37 cellular contexts compared by ENCODE assay signal in the genomic region with DNA sequence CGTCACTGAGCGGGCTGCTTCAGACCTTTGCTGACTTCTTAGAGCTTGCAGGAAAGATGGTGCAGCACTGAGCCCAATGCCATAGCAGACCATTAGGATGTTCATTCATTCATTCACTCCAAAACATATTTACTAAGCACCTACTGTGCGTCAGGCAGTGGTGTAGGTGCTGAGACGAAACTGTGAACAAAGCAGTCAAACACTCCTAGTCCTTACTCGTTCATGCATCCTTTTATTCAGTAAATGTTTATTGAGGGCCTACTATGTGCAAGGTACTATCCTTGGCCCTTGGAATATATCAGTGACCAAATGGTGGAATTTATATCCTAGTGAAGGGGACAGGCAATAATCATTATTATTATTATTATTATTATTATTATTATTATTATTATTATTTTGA.
"Had no signal": no experiment of that assay in that cellular context is flagged by ENCODE, and none has a peak within 500 bp of the region (broad histone marks: within the 10 kb centered on the region; RNA-seq: fewer than 3 reads in every experiment).

No MANE protein-coding gene starts in this region.

- H3K4me3 ChIP-seq: adrenal gland, ascending aorta, cardiac muscle cell had no signal

- H3K27me3 Mint-ChIP-seq: activated CD4-positive, alpha-beta T cell treated with anti-CD3 and anti-CD28 coated beads for 36 hours; activated T-cell treated with anti-CD3 and anti-CD28 coated beads, Interleukin-2, amount 50 U/mL, for 24 hours; activated T-helper 17 cell treated with anti-CD3 and anti-CD28 coated beads, Interleukin-2, amount 50 U/mL, for 72 hours; central memory CD8-positive, alpha-beta T cell; T-cell; T-helper 17 cell had no signal

- H3K4me3 Mint-ChIP-seq: activated CD4-positive, alpha-beta memory T cell treated with anti-CD3 and anti-CD28 coated beads, Interleukin-2, amount 10 ng/mL, durations not matched to agents 7 days and 5 days; activated CD4-positive, alpha-beta T cell treated with anti-CD3 and anti-CD28 coated beads for 36 hours; activated CD4-positive, alpha-beta T cell treated with anti-CD3 and anti-CD28 coated beads, Interleukin-2, amount 10 ng/mL, durations not matched to agents 7 days and 5 days; activated CD8-positive, alpha-beta memory T cell treated with anti-CD3 and anti-CD28 coated beads, Interleukin-2, amount 10 ng/mL, durations not matched to agents 7 days and 5 days; activated CD8-positive, alpha-beta T cell treated with anti-CD3 and anti-CD28 coated beads, Interleukin-2, amount 10 ng/mL, durations not matched to agents 7 days and 5 days; activated naive CD4-positive, alpha-beta T cell treated with anti-CD3 and anti-CD28 coated beads for 36 hours; activated naive CD8-positive, alpha-beta T cell treated with anti-CD3 and anti-CD28 coated beads for 36 hours; activated T-cell treated with anti-CD3 and anti-CD28 coated beads, Interleukin-2, amount 50 U/mL, for 24 hours; activated T-cell treated with anti-CD3 and anti-CD28 coated beads, Interleukin-2, amount 50 U/mL, for 72 hours; activated T-helper 1 cell treated with anti-CD3 and anti-CD28 coated beads, Interleukin-12 subunit alpha, Interleukin-12 subunit beta, Interleukin-2, Interleukin-4 antibody, amounts not matched to agents 30 ng/mL and 10 ng/mL and 1 ng/mL, durations not matched to agents 14 hours and 24 hours and 36 hours; activated T-helper 17 cell treated with anti-CD3 and anti-CD28 coated beads, Interleukin-2, amount 50 U/mL, for 72 hours; brain; central memory CD8-positive, alpha-beta T cell; T-cell; T-helper 17 cell had no signal

- H3K4me1 Mint-ChIP-seq: activated CD8-positive, alpha-beta memory T cell treated with anti-CD3 and anti-CD28 coated beads, Interleukin-2, amount 10 ng/mL, durations not matched to agents 7 days and 5 days; central memory CD8-positive, alpha-beta T cell had no signal

- H3K36me3 ChIP-seq: adrenal gland, ascending aorta, cardiac muscle cell had no signal

- H3K27ac ChIP-seq: adrenal gland, ascending aorta, cardiac muscle cell, VCaP had no signal

- H3K4me1 ChIP-seq: adrenal gland, ascending aorta had no signal

- H3K27me3 ChIP-seq: adrenal gland, ascending aorta, cardiac muscle cell had no signal

- H3K27ac Mint-ChIP-seq: activated CD4-positive, alpha-beta memory T cell treated with anti-CD3 and anti-CD28 coated beads, Interleukin-2, amount 10 ng/mL, durations not matched to agents 7 days and 5 days; activated CD4-positive, alpha-beta T cell treated with anti-CD3 and anti-CD28 coated beads for 36 hours; activated CD4-positive, alpha-beta T cell treated with anti-CD3 and anti-CD28 coated beads, Interleukin-2, amount 10 ng/mL, durations not matched to agents 7 days and 5 days; activated CD8-positive, alpha-beta memory T cell treated with anti-CD3 and anti-CD28 coated beads, Interleukin-2, amount 10 ng/mL, durations not matched to agents 7 days and 5 days; activated CD8-positive, alpha-beta T cell treated with anti-CD3 and anti-CD28 coated beads, Interleukin-2, amount 10 ng/mL, durations not matched to agents 7 days and 5 days; activated naive CD4-positive, alpha-beta T cell treated with anti-CD3 and anti-CD28 coated beads for 36 hours; activated naive CD4-positive, alpha-beta T cell treated with anti-CD3 and anti-CD28 coated beads, Interleukin-2, amount 50 U/mL, for 72 hours; activated naive CD8-positive, alpha-beta T cell treated with anti-CD3 and anti-CD28 coated beads for 36 hours; activated T-cell treated with anti-CD3 and anti-CD28 coated beads, Interleukin-2, amount 50 U/mL, for 24 hours; activated T-cell treated with anti-CD3 and anti-CD28 coated beads, Interleukin-2, amount 50 U/mL, for 72 hours; activated T-helper 1 cell treated with anti-CD3 and anti-CD28 coated beads, Interleukin-12 subunit alpha, Interleukin-12 subunit beta, Interleukin-2, Interleukin-4 antibody, amounts not matched to agents 30 ng/mL and 10 ng/mL and 1 ng/mL, durations not matched to agents 14 hours and 24 hours and 36 hours; activated T-helper 17 cell treated with anti-CD3 and anti-CD28 coated beads, Interleukin-2, amount 50 U/mL, for 72 hours; brain; T-cell; T-helper 17 cell had no signal

- H3K36me3 Mint-ChIP-seq: activated naive CD8-positive, alpha-beta T cell treated with anti-CD3 and anti-CD28 coated beads for 36 hours; brain; T-cell had no signal

- DNase-seq: activated CD4-positive, alpha-beta memory T cell treated with anti-CD3 and anti-CD28 coated beads, Interleukin-2, amount 10 ng/mL, durations not matched to agents 7 days and 5 days; activated CD4-positive, alpha-beta T cell treated with anti-CD3 and anti-CD28 coated beads for 1 hour; activated CD4-positive, alpha-beta T cell treated with anti-CD3 and anti-CD28 coated beads for 36 hours; activated CD4-positive, alpha-beta T cell treated with anti-CD3 and anti-CD28 coated beads for 48 hours; activated CD4-positive, alpha-beta T cell treated with anti-CD3 and anti-CD28 coated beads, Interleukin-2, amount 10 ng/mL, durations not matched to agents 7 days and 5 days; activated CD4-positive, alpha-beta T cell treated with anti-CD3 and anti-CD28 coated beads, Interleukin-2, amount 50 U/mL, for 48 hours; activated CD4-positive, CD25-positive, alpha-beta regulatory T cell; activated CD8-positive, alpha-beta memory T cell treated with anti-CD3 and anti-CD28 coated beads for 24 hours; activated CD8-positive, alpha-beta memory T cell treated with anti-CD3 and anti-CD28 coated beads, Interleukin-2, amount 10 ng/mL, durations not matched to agents 7 days and 5 days; activated CD8-positive, alpha-beta memory T cell treated with anti-CD3 and anti-CD28 coated beads, Interleukin-2, amount 50 U/mL, for 48 hours; activated CD8-positive, alpha-beta T cell treated with anti-CD3 and anti-CD28 coated beads, Interleukin-2, amount 10 ng/mL, durations not matched to agents 7 days and 5 days; activated effector memory CD4-positive, alpha-beta T cell treated with anti-CD3 and anti-CD28 coated beads, Interleukin-2, amount 50 U/mL, for 16 hours; activated gamma-delta T cell treated with Interleukin-2 at 50 U/mL for 16 hours; activated naive CD4-positive, alpha-beta T cell; activated naive CD4-positive, alpha-beta T cell treated with anti-CD3 and anti-CD28 coated beads for 36 hours; activated naive CD4-positive, alpha-beta T cell treated with anti-CD3 and anti-CD28 coated beads, Interleukin-2, amount 50 U/mL, for 16 hours; activated naive CD8-positive, alpha-beta T cell treated with anti-CD3 and anti-CD28 coated beads for 36 hours; activated T-cell treated with anti-CD3 and anti-CD28 coated beads, Interleukin-2, amount 50 U/mL, for 24 hours; activated T-cell treated with anti-CD3 and anti-CD28 coated beads, Interleukin-2, amount 50 U/mL, for 72 hours; adrenal gland; amniotic stem cell; anterior cingulate cortex; caudate nucleus; cerebellar nuclear complex; T-cell; T-helper 17 cell had no signal

- FAIRE-seq: bronchial epithelial cell, TTC549 had no signal

- H3K9me3 ChIP-seq: adrenal gland, ascending aorta had no signal

- H3K9me3 Mint-ChIP-seq: activated naive CD8-positive, alpha-beta T cell treated with anti-CD3 and anti-CD28 coated beads for 36 hours; activated T-cell treated with anti-CD3 and anti-CD28 coated beads, Interleukin-2, amount 50 U/mL, for 24 hours; activated T-cell treated with anti-CD3 and anti-CD28 coated beads, Interleukin-2, amount 50 U/mL, for 72 hours; activated T-helper 17 cell treated with anti-CD3 and anti-CD28 coated beads, Interleukin-2, amount 50 U/mL, for 72 hours; central memory CD8-positive, alpha-beta T cell had no signal

- ATAC-seq: activated CD4-positive, alpha-beta T cell treated with anti-CD3 and anti-CD28 coated beads for 36 hours; activated CD4-positive, CD25-positive, alpha-beta regulatory T cell treated with anti-CD3 and anti-CD28 coated beads, Interleukin-2, amount 50 U/mL, for 24 hours; activated CD8-positive, alpha-beta memory T cell treated with anti-CD3 and anti-CD28 coated beads, Interleukin-2, amount 10 ng/mL, durations not matched to agents 7 days and 5 days; activated CD8-positive, alpha-beta T cell treated with anti-CD3 and anti-CD28 coated beads, Interleukin-2, amount 10 ng/mL, durations not matched to agents 7 days and 5 days; activated naive CD4-positive, alpha-beta T cell treated with anti-CD3 and anti-CD28 coated beads, Interleukin-2, amount 50 U/mL, for 72 hours; activated T-cell treated with anti-CD3 and anti-CD28 coated beads, Interleukin-2, amount 50 U/mL, for 72 hours; activated T-helper 17 cell treated with anti-CD3 and anti-CD28 coated beads, Interleukin-2, amount 50 U/mL, for 72 hours; T-cell; T-helper 17 cell had no signal
